In genomic region chr12:104670439-104671406, GRCh38 we compare ENCODE assay signal across 1 cellular context.
A peak's percentile ranks its signal among the peaks of the same experiment; 100 is the strongest.
TF ChIP-seq lines count a peak whose summit lies in the region.

No MANE protein-coding gene starts in this region.

TF ChIP-seq in K562, 482 proteins besides CTCF, POLR2A, EP300 and RAD21 (continued from another document):
- TF ChIP-seq, protein P1, sequence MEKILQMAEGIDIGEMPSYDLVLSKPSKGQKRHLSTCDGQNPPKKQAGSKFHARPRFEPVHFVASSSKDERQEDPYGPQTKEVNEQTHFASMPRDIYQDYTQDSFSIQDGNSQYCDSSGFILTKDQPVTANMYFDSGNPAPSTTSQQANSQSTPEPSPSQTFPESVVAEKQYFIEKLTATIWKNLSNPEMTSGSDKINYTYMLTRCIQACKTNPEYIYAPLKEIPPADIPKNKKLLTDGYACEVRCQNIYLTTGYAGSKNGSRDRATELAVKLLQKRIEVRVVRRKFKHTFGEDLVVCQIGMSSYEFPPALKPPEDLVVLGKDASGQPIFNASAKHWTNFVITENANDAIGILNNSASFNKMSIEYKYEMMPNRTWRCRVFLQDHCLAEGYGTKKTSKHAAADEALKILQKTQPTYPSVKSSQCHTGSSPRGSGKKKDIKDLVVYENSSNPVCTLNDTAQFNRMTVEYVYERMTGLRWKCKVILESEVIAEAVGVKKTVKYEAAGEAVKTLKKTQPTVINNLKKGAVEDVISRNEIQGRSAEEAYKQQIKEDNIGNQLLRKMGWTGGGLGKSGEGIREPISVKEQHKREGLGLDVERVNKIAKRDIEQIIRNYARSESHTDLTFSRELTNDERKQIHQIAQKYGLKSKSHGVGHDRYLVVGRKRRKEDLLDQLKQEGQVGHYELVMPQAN (IDR thresholded peaks at IDR 0.05; ENCODE audit: borderline replicate concordance), result peak; percentile 63; the same call in 1 of the 2 replicates
- TF ChIP-seq ESRRA (IDR thresholded peaks at IDR 0.05; ENCODE audit: borderline replicate concordance, low read depth) (no peak), GATAD2B (IDR thresholded peaks at IDR 0.05; ENCODE audit: borderline replicate concordance) (no peak), CBFB (CRISPR knock-in tag; IDR thresholded peaks at IDR 0.05) (no peak), ZBTB17 (CRISPR knock-in tag; IDR thresholded peaks at IDR 0.05) (no peak), MYNN (IDR thresholded peaks at IDR 0.05) (peak; percentile 90), MYNN (CRISPR knock-in tag; IDR thresholded peaks at IDR 0.05) (no peak), MLLT1 (IDR thresholded peaks at IDR 0.05) (peak; percentile 52 to 66; a peak in 1 of 4 replicates), MTA2 (IDR thresholded peaks at IDR 0.05; ENCODE audit: low read depth) (0 out of 2 replicates have a peak, but pooled peaks have one; percentile 16), ARHGAP35 (IDR thresholded peaks at IDR 0.05; ENCODE audit: partially characterized antibody) (peak; percentile 73), CHD2 (IDR thresholded peaks at IDR 0.05; ENCODE audit: low read depth, low read length) (no peak), FOXK2 (conservative IDR thresholded peaks at IDR 0.05 in 1 of 2, IDR thresholded peaks at IDR 0.05 in 1 of 2; ENCODE audit: low read depth in 2 of 2) (0 out of 4 replicates have a peak, but pooled peaks have one; percentile 16 to 18), TFAM (CRISPR knock-in tag; conservative IDR thresholded peaks at IDR 0.05) (no peak), MAFK (IDR thresholded peaks at IDR 0.05; ENCODE audit: low read length) (no peak), SPI1 (IDR thresholded peaks at IDR 0.05; ENCODE audit: borderline replicate concordance, low read depth, low read length) (0 out of 2 replicates have a peak, but pooled peaks have one; percentile 1), ZNF586 (CRISPR knock-in tag; conservative IDR thresholded peaks at IDR 0.05) (no peak), DPF2 (IDR thresholded peaks at IDR 0.05) (0 out of 2 replicates have a peak, but pooled peaks have one; percentile 23), MBD2 (IDR thresholded peaks at IDR 0.05; ENCODE audit: borderline replicate concordance, low read depth) (no peak), E4F1 (CRISPR knock-in tag; IDR thresholded peaks at IDR 0.05; ENCODE audit: borderline replicate concordance) (no peak), ARID1B (IDR thresholded peaks at IDR 0.05) (0 out of 2 replicates have a peak, but pooled peaks have one; percentile 22), SOX6 (IDR thresholded peaks at IDR 0.05) (no peak), ZEB2 (IDR thresholded peaks at IDR 0.05) (0 out of 2 replicates have a peak, but pooled peaks have one; percentile 23), POLR2H (tag; IDR thresholded peaks at IDR 0.05; ENCODE audit: low read depth) (no peak), ZBTB8A (IDR thresholded peaks at IDR 0.05; ENCODE audit: partially characterized antibody) (no peak), ZNF280A (IDR thresholded peaks at IDR 0.05; ENCODE audit: low read depth, partially characterized antibody) (peak; percentile 8), PHF21A (IDR thresholded peaks at IDR 0.05; ENCODE audit: borderline replicate concordance, low read depth) (no peak), ETS2 (tag; IDR thresholded peaks at IDR 0.05; ENCODE audit: borderline replicate concordance, poor library complexity, severe bottlenecking) (no peak), POLR2B (IDR thresholded peaks at IDR 0.05; ENCODE audit: low read depth, partially characterized antibody) (peak; percentile 42), CBX3 (IDR thresholded peaks at IDR 0.05; ENCODE audit: borderline replicate concordance in 1 of 2, low read length in 2 of 2) (no peak), RBM34 (IDR thresholded peaks at IDR 0.05; ENCODE audit: borderline replicate concordance, insufficient read depth, low read length) (no peak), CEBPG (CRISPR knock-in tag; IDR thresholded peaks at IDR 0.05) (no peak), CEBPG (tag; conservative IDR thresholded peaks at IDR 0.05 in 1 of 2, IDR thresholded peaks at IDR 0.05 in 1 of 2) (no peak), SMARCA5 (IDR thresholded peaks at IDR 0.05) (0 out of 2 replicates have a peak, but pooled peaks have one; percentile 26), IFI16 (CRISPR knock-in tag; IDR thresholded peaks at IDR 0.05) (no peak), HDGF (IDR thresholded peaks at IDR 0.05) (no peak), TSHZ1 (CRISPR knock-in tag; IDR thresholded peaks at IDR 0.05) (no peak), PCBP2 (IDR thresholded peaks at IDR 0.05; ENCODE audit: low read depth, low read length, poor library complexity, severe bottlenecking) (no peak)
- TF ChIP-seq, protein P2, sequence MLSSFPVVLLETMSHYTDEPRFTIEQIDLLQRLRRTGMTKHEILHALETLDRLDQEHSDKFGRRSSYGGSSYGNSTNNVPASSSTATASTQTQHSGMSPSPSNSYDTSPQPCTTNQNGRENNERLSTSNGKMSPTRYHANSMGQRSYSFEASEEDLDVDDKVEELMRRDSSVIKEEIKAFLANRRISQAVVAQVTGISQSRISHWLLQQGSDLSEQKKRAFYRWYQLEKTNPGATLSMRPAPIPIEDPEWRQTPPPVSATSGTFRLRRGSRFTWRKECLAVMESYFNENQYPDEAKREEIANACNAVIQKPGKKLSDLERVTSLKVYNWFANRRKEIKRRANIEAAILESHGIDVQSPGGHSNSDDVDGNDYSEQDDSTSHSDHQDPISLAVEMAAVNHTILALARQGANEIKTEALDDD (IDR thresholded peaks at IDR 0.05), result 0 out of 2 replicates have a peak, but pooled peaks have one; percentile 13
- TF ChIP-seq, protein P3, sequence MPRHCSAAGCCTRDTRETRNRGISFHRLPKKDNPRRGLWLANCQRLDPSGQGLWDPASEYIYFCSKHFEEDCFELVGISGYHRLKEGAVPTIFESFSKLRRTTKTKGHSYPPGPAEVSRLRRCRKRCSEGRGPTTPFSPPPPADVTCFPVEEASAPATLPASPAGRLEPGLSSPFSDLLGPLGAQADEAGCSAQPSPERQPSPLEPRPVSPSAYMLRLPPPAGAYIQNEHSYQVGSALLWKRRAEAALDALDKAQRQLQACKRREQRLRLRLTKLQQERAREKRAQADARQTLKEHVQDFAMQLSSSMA (CRISPR knock-in tag; IDR thresholded peaks at IDR 0.05), result no peak
- TF ChIP-seq, protein P4, sequence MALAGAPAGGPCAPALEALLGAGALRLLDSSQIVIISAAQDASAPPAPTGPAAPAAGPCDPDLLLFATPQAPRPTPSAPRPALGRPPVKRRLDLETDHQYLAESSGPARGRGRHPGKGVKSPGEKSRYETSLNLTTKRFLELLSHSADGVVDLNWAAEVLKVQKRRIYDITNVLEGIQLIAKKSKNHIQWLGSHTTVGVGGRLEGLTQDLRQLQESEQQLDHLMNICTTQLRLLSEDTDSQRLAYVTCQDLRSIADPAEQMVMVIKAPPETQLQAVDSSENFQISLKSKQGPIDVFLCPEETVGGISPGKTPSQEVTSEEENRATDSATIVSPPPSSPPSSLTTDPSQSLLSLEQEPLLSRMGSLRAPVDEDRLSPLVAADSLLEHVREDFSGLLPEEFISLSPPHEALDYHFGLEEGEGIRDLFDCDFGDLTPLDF (CRISPR knock-in tag; IDR thresholded peaks at IDR 0.05), result no peak
